ENCODE assay signal across 8 cellular contexts in genomic region chr3:15630646-15631350, GRCh38. TPM values are rescaled to one million over a fixed set of nuclear protein-coding genes. Genes with fewer than 3 reads are reported as not detected.
A peak's percentile ranks its signal among the peaks of the same experiment; 100 is the strongest.
DNase-seq lines count a peak whose midpoint lies in the region; ATAC-seq and TF ChIP-seq lines count a peak whose summit lies in the region.

No MANE protein-coding gene starts in this region.

- ATAC-seq in GM21576 (IDR thresholded peaks at IDR 0.05; ENCODE audit: unreplicated experiment) (peak; percentile 21), sciatic nerve (no peak), left lobe of liver (no peak)

- H3K4me2 ChIP-seq in OCI-LY1 (ENCODE audit: low read length) (peak overlapping the region; percentile 45), neural cell (ENCODE audit: low read length) (peak overlapping the region; percentile 45)

- H3K27me3 ChIP-seq in OCI-LY1 (ENCODE audit: insufficient read depth, low read length) = no peaks in the 10 kb centered on the region
- no peaks in the 10 kb centered on the region for H3K27me3 ChIP-seq in ectodermal cell (ENCODE audit: control insufficient read depth, insufficient read depth, low read length, poor library complexity, severe bottlenecking)
- H3K27me3 ChIP-seq in neural cell (ENCODE audit: insufficient read depth, low read depth, low read length) = no peaks in the 10 kb centered on the region

- intact Hi-C loops in sciatic nerve (cut with DNase I) = no loop called here

- H4K20me1 ChIP-seq in OCI-LY1 (ENCODE audit: insufficient read depth, low read length) (no peaks in the 10 kb centered on the region), neural cell (ENCODE audit: insufficient read depth) (no peaks in the 10 kb centered on the region)

- H3K4me1 ChIP-seq in OCI-LY1 (ENCODE audit: insufficient read depth, low read length, severe bottlenecking) (peaks cover 7% of the 10 kb centered on the region), ectodermal cell (ENCODE audit: control insufficient read depth, insufficient read depth, low read length) (no peaks in the 10 kb centered on the region)

- H3K9me2 ChIP-seq in OCI-LY1 (ENCODE audit: low read depth, low read length) (no peaks in the 10 kb centered on the region), neural cell (ENCODE audit: insufficient read depth, low read length) (no peaks in the 10 kb centered on the region)

- WGBS in ectodermal cell, 2 experiments = 63% methylated on average over 8 of the region's 8 CpGs

- H3K27ac ChIP-seq in OCI-LY1 (ENCODE audit: low read depth, low read length, poor library complexity, severe bottlenecking) (no peak overlapping the region), ectodermal cell (ENCODE audit: insufficient read depth, low read depth, low read length, poor library complexity, severe bottlenecking) (peak overlapping the region; percentile 19), neural cell (ENCODE audit: low read length) (peak overlapping the region; percentile 71)

- H2AFZ ChIP-seq in OCI-LY1 (ENCODE audit: low read length) (no peak overlapping the region), neural cell (ENCODE audit: low read depth, low read length) (no peak overlapping the region)

- TF ChIP-seq EP300 in neural cell (conservative IDR thresholded peaks at IDR 0.05; ENCODE audit: poor library complexity, severe bottlenecking) = no peak

- H3K9me3 ChIP-seq in OCI-LY1 (ENCODE audit: low read length) (no peaks in the 10 kb centered on the region), ectodermal cell (ENCODE audit: control insufficient read depth, low read length) (no peaks in the 10 kb centered on the region), neural cell (ENCODE audit: low read length) (no peaks in the 10 kb centered on the region)

- TF ChIP-seq RAD21 in neural cell (conservative IDR thresholded peaks at IDR 0.05) = no peak

- DNase-seq in EH (ENCODE audit: low read depth) (peak; percentile 95), sciatic nerve (ENCODE audit: low spot score) (no peak), left lobe of liver (ENCODE audit: low spot score) (no peak), GM19240 (ENCODE audit: insufficient read length, low spot score) (no peak)

- H3F3A ChIP-seq in OCI-LY1 (ENCODE audit: insufficient read depth, low read length) (no peaks in the 10 kb centered on the region), neural cell (ENCODE audit: insufficient read depth, low read length, poor library complexity, severe bottlenecking) (no peaks in the 10 kb centered on the region)

- no peak for TF ChIP-seq CTCF in OCI-LY1 (IDR thresholded peaks at IDR 0.05; ENCODE audit: low read length)
- no peak for TF ChIP-seq CTCF in neural cell (IDR thresholded peaks at IDR 0.05; ENCODE audit: poor library complexity, severe bottlenecking)

- H3K4me3 ChIP-seq in OCI-LY1 (ENCODE audit: low read depth, low read length, poor library complexity, severe bottlenecking) (no peak overlapping the region), ectodermal cell (ENCODE audit: insufficient read depth, low read depth, low read length) (no peak overlapping the region), neural cell (ENCODE audit: low read length) (peak overlapping the region; percentile 42)

- H3K79me2 ChIP-seq in OCI-LY1 (ENCODE audit: insufficient read depth, low read length) = no peaks in the 10 kb centered on the region
- no peaks in the 10 kb centered on the region for H3K79me2 ChIP-seq in neural cell (replicated peaks; ENCODE audit: insufficient read depth, low read length)

- H3K36me3 ChIP-seq in OCI-LY1 (ENCODE audit: insufficient read depth, low read length) = no peaks in the 10 kb centered on the region
- no peaks in the 10 kb centered on the region for H3K36me3 ChIP-seq in ectodermal cell (ENCODE audit: control insufficient read depth, insufficient read depth, low read length)
- H3K36me3 ChIP-seq in neural cell (ENCODE audit: insufficient read depth, low read length) = no peaks in the 10 kb centered on the region

- H3K9ac ChIP-seq in OCI-LY1 (ENCODE audit: low read length) (no peak overlapping the region), neural cell (ENCODE audit: low read length) (no peak overlapping the region)

TF ChIP-seq in neural cell, 6 proteins besides CTCF, POLR2A, EP300 and RAD21:
- peak; percentile 97 for TF ChIP-seq REST (IDR thresholded peaks at IDR 0.05; ENCODE audit: borderline replicate concordance)
- TF ChIP-seq SMC3 (conservative IDR thresholded peaks at IDR 0.05; ENCODE audit: poor library complexity) = no peak

RNA-seq across cellular contexts. Expression of gene BTD, which starts 29.3 kb away (rescaled TPM):
- 15.0 TPM for polyA plus RNA-seq in ectodermal cell (2013, experiment 1 of 4)
- 21.1 TPM for polyA plus RNA-seq in ectodermal cell (2013, experiment 2 of 4)
- polyA plus RNA-seq in ectodermal cell (2013, experiment 3 of 4) = 18.2 TPM
- 19.4 TPM for polyA plus RNA-seq in ectodermal cell (2013, experiment 4 of 4)
- polyA plus RNA-seq in neural cell = 4.6 TPM in 2 replicates
- polyA minus RNA-seq in neural cell = 12.2 and 14.6 TPM in 2 replicates
- 22.5 TPM for total RNA-seq in sciatic nerve
- 57.4 TPM for total RNA-seq in left lobe of liver

RNA-seq across cellular contexts. Expression of gene HACL1, which starts 29.4 kb away (rescaled TPM):
- polyA plus RNA-seq in ectodermal cell (2013, experiment 1 of 4) = 35.5 TPM
- 36.8 TPM for polyA plus RNA-seq in ectodermal cell (2013, experiment 2 of 4)
- 33.0 TPM for polyA plus RNA-seq in ectodermal cell (2013, experiment 3 of 4)
- 32.8 TPM for polyA plus RNA-seq in ectodermal cell (2013, experiment 4 of 4)
- 22.5 and 26.0 TPM in 2 replicates for polyA plus RNA-seq in neural cell
- polyA minus RNA-seq in neural cell = 38.1 and 38.5 TPM in 2 replicates
- total RNA-seq in sciatic nerve (25.3 TPM), left lobe of liver (45.2 TPM)
